In the genomic region with DNA sequence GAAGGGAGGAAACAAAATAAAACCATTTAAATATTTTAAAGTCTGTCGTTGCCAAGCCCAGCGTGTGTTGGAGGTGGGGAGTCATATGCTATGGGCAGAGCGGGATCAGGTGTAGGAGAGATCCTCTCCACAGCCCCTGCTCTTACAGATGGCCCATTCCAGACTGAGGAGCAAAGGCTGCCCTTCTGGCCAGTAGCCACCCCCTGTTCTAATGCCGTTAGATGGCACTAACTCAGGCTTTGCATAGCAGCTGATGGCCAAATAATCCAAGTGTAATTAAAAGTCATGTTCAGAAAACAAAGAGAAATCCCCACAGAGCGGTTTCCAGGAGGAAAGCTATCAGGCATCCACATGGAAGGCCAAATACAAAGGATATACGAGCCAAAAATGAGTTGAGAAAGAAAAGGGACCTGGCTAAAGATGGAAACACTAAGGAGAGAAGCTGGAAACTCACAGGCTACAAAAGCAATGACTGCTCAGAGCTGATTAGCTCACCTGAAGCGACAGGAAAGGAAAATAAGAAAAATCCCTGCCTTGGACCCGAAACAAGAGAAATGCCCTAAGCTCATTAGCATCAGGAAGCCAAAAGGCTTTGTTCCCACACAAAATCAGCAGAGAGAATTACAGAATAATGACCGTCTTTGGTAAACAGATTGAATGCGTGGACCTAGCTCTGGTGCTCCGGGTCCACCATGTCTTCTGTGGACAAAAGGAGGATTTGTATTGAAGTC, we compare ENCODE assay signal across 18 cellular contexts.
"Had no signal": no experiment of that assay in that cellular context is flagged by ENCODE, and none has a peak within 500 bp of the region (broad histone marks: within the 10 kb centered on the region; RNA-seq: fewer than 3 reads in every experiment).

No MANE protein-coding gene starts in this region.

- H3K27ac Mint-ChIP-seq: activated naive CD4-positive, alpha-beta T cell treated with anti-CD3 and anti-CD28 coated beads, Interleukin-2, amount 10 ng/mL, durations not matched to agents 7 days and 5 days; activated T-helper 17 cell treated with anti-CD3 and anti-CD28 coated beads, Interleukin-2, amount 50 U/mL, for 72 hours; memory B cell; naive thymus-derived CD8-positive, alpha-beta T cell; stimulated activated naive B cell treated with anti-CD40 and anti-IgM and Interleukin-4, amounts not matched to agents 10 μg/mL and 1 μg/mL and 100 μg/mL, for 72 hours had no signal

- H3K27me3 Mint-ChIP-seq: activated naive CD4-positive, alpha-beta T cell treated with anti-CD3 and anti-CD28 coated beads, Interleukin-2, amount 10 ng/mL, durations not matched to agents 7 days and 5 days; activated T-helper 17 cell treated with anti-CD3 and anti-CD28 coated beads, Interleukin-2, amount 50 U/mL, for 72 hours; memory B cell; naive thymus-derived CD8-positive, alpha-beta T cell; stimulated activated naive B cell treated with anti-CD40 and anti-IgM and Interleukin-4, amounts not matched to agents 10 μg/mL and 1 μg/mL and 100 μg/mL, for 72 hours had no signal

- H3K4me2 ChIP-seq: hepatocyte had no signal

- H3K36me3 ChIP-seq: ascending aorta, left ventricle myocardium inferior, right atrium auricular region, tibial nerve had no signal

- H3K9me3 Mint-ChIP-seq: stimulated activated naive B cell treated with anti-CD40 and anti-IgM and Interleukin-4, amounts not matched to agents 10 μg/mL and 1 μg/mL and 100 μg/mL, for 72 hours had no signal

- ATAC-seq: activated T-helper 17 cell treated with anti-CD3 and anti-CD28 coated beads, Interleukin-2, amount 50 U/mL, for 72 hours; esophagus mucosa; naive thymus-derived CD8-positive, alpha-beta T cell; stimulated activated naive B cell treated with anti-CD40 and anti-IgM and Interleukin-4, amounts not matched to agents 10 μg/mL and 1 μg/mL and 100 μg/mL, for 72 hours had no signal

- H3K4me1 ChIP-seq: ascending aorta, left ventricle myocardium inferior, right atrium auricular region had no signal

- H3K27me3 ChIP-seq: ascending aorta, hepatocyte, right atrium auricular region, tibial nerve had no signal

- H3K4me3 Mint-ChIP-seq: activated naive CD4-positive, alpha-beta T cell treated with anti-CD3 and anti-CD28 coated beads, Interleukin-2, amount 10 ng/mL, durations not matched to agents 7 days and 5 days; activated T-helper 17 cell treated with anti-CD3 and anti-CD28 coated beads, Interleukin-2, amount 50 U/mL, for 72 hours; memory B cell; naive thymus-derived CD8-positive, alpha-beta T cell; stimulated activated naive B cell treated with anti-CD40 and anti-IgM and Interleukin-4, amounts not matched to agents 10 μg/mL and 1 μg/mL and 100 μg/mL, for 72 hours had no signal

- H3K9me3 ChIP-seq: ascending aorta, left ventricle myocardium inferior, right atrium auricular region, tibial nerve had no signal

- H3K79me2 ChIP-seq: hepatocyte had no signal

- DNase-seq: activated CD4-positive, alpha-beta T cell treated with anti-CD3 and anti-CD28 coated beads for 1 hour; activated CD4-positive, alpha-beta T cell treated with anti-CD3 and anti-CD28 coated beads, Interleukin-2, amount 50 U/mL, for 48 hours; activated naive CD4-positive, alpha-beta T cell treated with anti-CD3 and anti-CD28 coated beads, Interleukin-2, amount 10 ng/mL, durations not matched to agents 7 days and 5 days; kidney; left ventricle myocardium inferior; naive thymus-derived CD8-positive, alpha-beta T cell; posterior cingulate gyrus; stimulated activated CD4-positive, alpha-beta T cell treated with anti-CD3 and anti-CD28 coated beads, Interleukin-2, amount 100 ng/mL, for 48 hours; stimulated activated naive B cell treated with anti-CD40 and anti-IgM and Interleukin-4, amounts not matched to agents 10 μg/mL and 1 μg/mL and 100 μg/mL, for 72 hours; T1000 had no signal

- H2AFZ ChIP-seq: hepatocyte had no signal

- H3K27ac ChIP-seq: ascending aorta, dorsolateral prefrontal cortex, hepatocyte, left ventricle myocardium inferior, right atrium auricular region had no signal

- H3K36me3 Mint-ChIP-seq: activated naive CD4-positive, alpha-beta T cell treated with anti-CD3 and anti-CD28 coated beads, Interleukin-2, amount 10 ng/mL, durations not matched to agents 7 days and 5 days; memory B cell; naive thymus-derived CD8-positive, alpha-beta T cell; stimulated activated naive B cell treated with anti-CD40 and anti-IgM and Interleukin-4, amounts not matched to agents 10 μg/mL and 1 μg/mL and 100 μg/mL, for 72 hours had no signal

- H3K4me3 ChIP-seq: ascending aorta, dorsolateral prefrontal cortex, hepatocyte, left ventricle myocardium inferior, right atrium auricular region, tibial nerve had no signal

- H3K4me1 Mint-ChIP-seq: activated naive CD4-positive, alpha-beta T cell treated with anti-CD3 and anti-CD28 coated beads, Interleukin-2, amount 10 ng/mL, durations not matched to agents 7 days and 5 days; activated T-helper 17 cell treated with anti-CD3 and anti-CD28 coated beads, Interleukin-2, amount 50 U/mL, for 72 hours; memory B cell; naive thymus-derived CD8-positive, alpha-beta T cell; stimulated activated naive B cell treated with anti-CD40 and anti-IgM and Interleukin-4, amounts not matched to agents 10 μg/mL and 1 μg/mL and 100 μg/mL, for 72 hours had no signal
